In genomic region chr1:147084273-147085096, GRCh38 we compare ENCODE assay signal across 8 cellular contexts.
DNase-seq lines count a peak whose midpoint lies in the region; ATAC-seq, FAIRE-seq and TF ChIP-seq lines count a peak whose summit lies in the region.

No MANE protein-coding gene starts in this region.

- H3K4me2 ChIP-seq in endothelial cell of umbilical vein (ENCODE audit: insufficient read depth, low read length), result peak overlapping the region; percentile 70

- peak overlapping the region; percentile 78 for H3K9ac ChIP-seq in endothelial cell of umbilical vein (replicated peaks; ENCODE audit: extremely low read depth, insufficient read depth, low read length)

- TSS peak; percentile 100 for BruUV-seq in endothelial cell of umbilical vein (replicated peaks; lab: Mats Ljungman, UMichigan)

- peak overlapping the region; percentile 30 to 57 (median 45) for H3K4me3 ChIP-seq in endothelial cell of umbilical vein (replicated peaks in 1 of 3; ENCODE audit: insufficient read depth in 1 of 3, low read depth in 1 of 3, low read length in 3 of 3)
- peak overlapping the region; percentile 52 for H3K4me3 ChIP-seq in mononuclear cell (ENCODE audit: low read length)

- peak; percentile 56 for ATAC-seq in GM18858 (IDR thresholded peaks at IDR 0.05; ENCODE audit: unreplicated experiment)
- ATAC-seq in HG03103 (IDR thresholded peaks at IDR 0.05; ENCODE audit: low read depth, unreplicated experiment), result peak; percentile 65

- H3K9me3 ChIP-seq in endothelial cell of umbilical vein (replicated peaks; ENCODE audit: control insufficient read depth, insufficient read depth, low read length) (no peaks in the 10 kb centered on the region), mononuclear cell (ENCODE audit: low read depth, low read length) (peaks cover 4% of the 10 kb centered on the region)

- DNase-seq in 8988T, result peak; percentile 34
- peak; percentile 33 to 66 for DNase-seq in NCI-H524 (lab: John Stamatoyannopoulos, UW)
- DNase-seq in activated CD8-positive, alpha-beta memory T cell treated with anti-CD3 and anti-CD28 coated beads for 4 hours (ENCODE audit: low read depth in 2 of 2), result peak; percentile 43 to 74
- peak; percentile 75 for DNase-seq in endothelial cell of umbilical vein (ENCODE audit: low read depth, low spot score)
- DNase-seq in stimulated activated CD8-positive, alpha-beta memory T cell treated with anti-CD3 and anti-CD28 coated beads, Interleukin-15, amount 100 ng/mL, for 48 hours (ENCODE audit: low read depth in 2 of 2), result peak; percentile 77 to 81

- FAIRE-seq in endothelial cell of umbilical vein (lab: Jason Lieb, UNC), result peak; percentile 84

- H3K27ac ChIP-seq in endothelial cell of umbilical vein (ENCODE audit: insufficient read depth, low read depth, low read length), result peak overlapping the region; percentile 32

- no peaks in the 10 kb centered on the region for H4K20me1 ChIP-seq in endothelial cell of umbilical vein (replicated peaks; ENCODE audit: control insufficient read depth, extremely low read depth, insufficient read depth, low read length)

- dilution Hi-C loops in endothelial cell of umbilical vein (cut with MboI; ENCODE audit: extremely low pct_ligation_motif_present, low sequenced_read_pairs), result no loop called here

- TF ChIP-seq CTCF in endothelial cell of umbilical vein (IDR thresholded peaks at IDR 0.05; ENCODE audit: extremely low read depth in 1 of 2, insufficient read depth in 1 of 2, low read depth in 1 of 2, low read length in 2 of 2), result no peak

- CTCF ChIA-PET in endothelial cell of umbilical vein (lab: Charles Lee), result interaction anchor here (0.9 kb wide), 1 partner anchor 89 kb away, joined by 4 read pairs; no protein-coding TSS in a partner anchor

- no peaks in the 10 kb centered on the region for H3K79me2 ChIP-seq in endothelial cell of umbilical vein (ENCODE audit: control insufficient read depth, insufficient read depth, low read length)

- H3K27me3 ChIP-seq in endothelial cell of umbilical vein (ENCODE audit: control insufficient read depth in 2 of 2, insufficient read depth in 2 of 2, low read length in 2 of 2) (peaks cover 41 to 55% of the 10 kb centered on the region in 2 experiments), mononuclear cell (ENCODE audit: insufficient read depth, low read length) (peaks cover 86% of the 10 kb centered on the region)

- intact Hi-C loops in endothelial cell of umbilical vein (cut with micrococcal nuclease), result loop anchor here (2.0 to 5.0 kb wide), 2 partner anchors 88 to 158 kb away; partner anchors contain the start of genes CHD1L and PRKAB2

- peak overlapping the region; percentile 42 for H2AFZ ChIP-seq in endothelial cell of umbilical vein (ENCODE audit: low read depth, low read length)

- H3K4me1 ChIP-seq in endothelial cell of umbilical vein (ENCODE audit: control insufficient read depth, extremely low read depth, insufficient read depth, low read length) (no peaks in the 10 kb centered on the region), mononuclear cell (ENCODE audit: insufficient read depth, low read length) (peaks cover 31% of the 10 kb centered on the region)

- POLR2A ChIA-PET in endothelial cell of umbilical vein (lab: Charles Lee), result interaction anchor here (0.6 to 1.3 kb wide), 8 partner anchors 9 to 1804 kb away, joined by 3 to 6 read pairs (median 4); partner anchors contain the start of gene PRKAB2

- peak; percentile 100 for TF ChIP-seq POLR2A in endothelial cell of umbilical vein (IDR thresholded peaks at IDR 0.05; ENCODE audit: low read depth, low read length)

- H3K36me3 ChIP-seq in endothelial cell of umbilical vein (ENCODE audit: control insufficient read depth in 2 of 2, extremely low read depth in 1 of 2, insufficient read depth in 2 of 2, low read length in 2 of 2), result no peaks in the 10 kb centered on the region

- H3K9me1 ChIP-seq in endothelial cell of umbilical vein (replicated peaks; ENCODE audit: control insufficient read depth, extremely low read depth, insufficient read depth, low read length), result no peaks in the 10 kb centered on the region

TF ChIP-seq in endothelial cell of umbilical vein, 7 proteins besides CTCF, POLR2A, EP300 and RAD21:
- TF ChIP-seq EZH2 (IDR thresholded peaks at IDR 0.05; ENCODE audit: borderline replicate concordance, low read depth, low read length, severe bottlenecking) (peak; percentile 35), MAX (IDR thresholded peaks at IDR 0.05; ENCODE audit: insufficient read depth, insufficient read length) (no peak), POLR2AphosphoS5 (IDR thresholded peaks at IDR 0.05; ENCODE audit: insufficient read depth, low read depth, low read length) (peak; percentile 100), MYC (IDR thresholded peaks at IDR 0.05; ENCODE audit: low read depth, low read length) (no peak), GATA2 (IDR thresholded peaks at IDR 0.05; ENCODE audit: insufficient read depth, insufficient read length, low read depth, low read length) (no peak), FOS (IDR thresholded peaks at IDR 0.05; ENCODE audit: borderline replicate concordance, insufficient read depth, low read length) (no peak), JUN (IDR thresholded peaks at IDR 0.05; ENCODE audit: borderline replicate concordance, insufficient read depth, insufficient read length, low read depth) (peak; percentile 47)

Comparison
In these comparisons a context has a peak if more than half of its experiments do, and no peak if none do; other contexts are left out.
1. Peak in every context shown above with its lines: DNase-seq, ATAC-seq, H3K4me3 ChIP-seq and H3K27ac ChIP-seq.